ENCODE assay signal across 8 cellular contexts in genomic region chr12:105420659-105421240, GRCh38.
DNase-seq lines count a peak whose midpoint lies in the region; ATAC-seq and TF ChIP-seq lines count a peak whose summit lies in the region.

No MANE protein-coding gene starts in this region.

- dilution Hi-C loops in mammary epithelial cell (cut with HindIII; ENCODE audit: low sequenced_read_pairs) = no loop called here

- CTCF ChIA-PET in HEK293 (lab: Yijun Ruan, JAX) = interaction anchor here (0.5 to 4.8 kb wide), 41 partner anchors 16 to 1621 kb away, joined by 3 to 55 read pairs (median 3); partner anchors contain the start of gene NUAK1
- CTCF ChIA-PET in mammary epithelial cell (lab: Charles Lee; ENCODE audit: low non-redundant PET) = interaction anchor here (0.6 to 0.7 kb wide), 7 partner anchors 88 to 1898 kb away, joined by 3 to 6 read pairs (median 3); no protein-coding TSS in a partner anchor

- no peak overlapping the region for H3K4me2 ChIP-seq in mammary epithelial cell (ENCODE audit: insufficient read depth, low read depth, low read length)

- POLR2A ChIA-PET in HEK293 (lab: Yijun Ruan, JAX) = no interaction called here

- H3K79me2 ChIP-seq in mammary epithelial cell (ENCODE audit: insufficient read depth, low read length) = no peaks in the 10 kb centered on the region

- H3K9me3 ChIP-seq in HEK293 (ENCODE audit: control insufficient read depth, insufficient read depth, low read depth, low read length) = no peaks in the 10 kb centered on the region
- no peaks in the 10 kb centered on the region for H3K9me3 ChIP-seq in WERI-Rb-1 (ENCODE audit: severe bottlenecking)
- H3K9me3 ChIP-seq in mammary epithelial cell (replicated peaks; ENCODE audit: insufficient read depth, low read length) = no peaks in the 10 kb centered on the region

- no peaks in the 10 kb centered on the region for H4K20me1 ChIP-seq in mammary epithelial cell (ENCODE audit: insufficient read depth, low read length)

- H3K27ac ChIP-seq in HEK293 (ENCODE audit: extremely low read depth, low read depth, low read length) = no peak overlapping the region
- no peak overlapping the region for H3K27ac ChIP-seq in WERI-Rb-1
- H3K27ac ChIP-seq in mammary epithelial cell (ENCODE audit: insufficient read depth, low read depth, low read length) = no peak overlapping the region

- H3K36me3 ChIP-seq in HEK293 (ENCODE audit: control insufficient read depth in 2 of 2, insufficient read depth in 1 of 2, low read length in 2 of 2) (no peaks in the 10 kb centered on the region), WERI-Rb-1 (no peaks in the 10 kb centered on the region), mammary epithelial cell (ENCODE audit: insufficient read depth, low read length) (no peaks in the 10 kb centered on the region)

- intact Hi-C loops in mammary epithelial cell (cut with micrococcal nuclease) = loop anchor here (1.0 to 5.0 kb wide), 10 partner anchors 286 to 927 kb away; no protein-coding TSS in a partner anchor

- no peak overlapping the region for H2AFZ ChIP-seq in mammary epithelial cell (ENCODE audit: low read depth, low read length)

- no TSS peak for BruUV-seq in mammary epithelial cell (replicated peaks; lab: Mats Ljungman, UMichigan)

- peak; percentile 60; the same call in 1 of the 2 replicates for TF ChIP-seq CTCF in HEK293 (tag by site-specific recombination; IDR thresholded peaks at IDR 0.05)
- peak; percentile 75 for TF ChIP-seq CTCF in WERI-Rb-1 (IDR thresholded peaks at IDR 0.05; ENCODE audit: low read depth, low read length)
- peak; percentile 90 to 95 for TF ChIP-seq CTCF in mammary epithelial cell (conservative IDR thresholded peaks at IDR 0.05 in 1 of 2, IDR thresholded peaks at IDR 0.05 in 1 of 2; ENCODE audit: extremely low read depth in 1 of 2, insufficient read depth in 1 of 2, low read depth in 1 of 2, low read length in 2 of 2)

- H3K4me3 ChIP-seq in HEK293 (ENCODE audit: low read depth, low read length) (no peak overlapping the region), WERI-Rb-1 (ENCODE audit: low read depth, low read length) (no peak overlapping the region), mammary epithelial cell (replicated peaks in 1 of 3; ENCODE audit: insufficient read depth in 1 of 3, low read depth in 2 of 3, low read length in 3 of 3) (no peak overlapping the region)

- in situ Hi-C loops in mammary epithelial cell (cut with MboI; ENCODE audit: low sequenced_read_pairs in 2 of 2) = loop anchor here (5.0 to 10.0 kb wide), 3 partner anchors 284 to 804 kb away; no protein-coding TSS in a partner anchor

- H3K4me1 ChIP-seq in HEK293 (ENCODE audit: control insufficient read depth, insufficient read depth, low read length) = no peaks in the 10 kb centered on the region
- peaks cover 19% of the 10 kb centered on the region for H3K4me1 ChIP-seq in mammary epithelial cell (ENCODE audit: insufficient read depth, low read length)

- ATAC-seq in GM19035 (IDR thresholded peaks at IDR 0.05; ENCODE audit: unreplicated experiment) = no peak

- H3K27me3 ChIP-seq in WERI-Rb-1 (ENCODE audit: insufficient read depth, low read depth, severe bottlenecking) (no peaks in the 10 kb centered on the region), mammary epithelial cell (ENCODE audit: insufficient read depth, low read length) (no peaks in the 10 kb centered on the region)

- no peak overlapping the region for H3K9ac ChIP-seq in mammary epithelial cell (ENCODE audit: insufficient read depth, low read length)

- peak; percentile 86 for DNase-seq in COLO668 (lab: John Stamatoyannopoulos, UW; ENCODE audit: unreplicated experiment)
- peak; percentile 42 for DNase-seq in NCI-H2171 (lab: John Stamatoyannopoulos, UW)
- peak; percentile 69 for DNase-seq in WERI-Rb-1
- DNase-seq in mammary epithelial cell = peak; percentile 63
- peak; percentile 91 for DNase-seq in islet precursor cell
- peak; percentile 34 to 48 for DNase-seq in stimulated activated CD4-positive, alpha-beta T cell treated with anti-CD3 and anti-CD28 coated beads, Interleukin-1b, Interleukin-23, amount 100 ng/mL, for 4 hours (ENCODE audit: low read depth in 2 of 2)

TF ChIP-seq in HEK293, 187 proteins besides CTCF, POLR2A, EP300 and RAD21 (continues in another document):
- TF ChIP-seq ZNF843 (tag by site-specific recombination; IDR thresholded peaks at IDR 0.05) (no peak), ZNF701 (tag by site-specific recombination; IDR thresholded peaks at IDR 0.05) (no peak), BCL11A (tag by site-specific recombination; IDR thresholded peaks at IDR 0.05; ENCODE audit: low read depth) (no peak), SCRT1 (tag by site-specific recombination; IDR thresholded peaks at IDR 0.05; ENCODE audit: borderline replicate concordance) (no peak), SP3 (tag by site-specific recombination; IDR thresholded peaks at IDR 0.05) (no peak), ZNF623 (tag by site-specific recombination; IDR thresholded peaks at IDR 0.05) (no peak), ZNF792 (tag by site-specific recombination; IDR thresholded peaks at IDR 0.05) (no peak), ZNF571 (tag by site-specific recombination; IDR thresholded peaks at IDR 0.05) (no peak), ZNF114 (tag by site-specific recombination; IDR thresholded peaks at IDR 0.05) (no peak), ZNF121 (tag by site-specific recombination; IDR thresholded peaks at IDR 0.05) (no peak), ZNF660 (tag by site-specific recombination; IDR thresholded peaks at IDR 0.05) (peak; percentile 80), GLIS1 (tag by site-specific recombination; IDR thresholded peaks at IDR 0.05) (no peak), ZNF138 (tag by site-specific recombination; IDR thresholded peaks at IDR 0.05; ENCODE audit: borderline replicate concordance) (no peak), ZNF626 (tag by site-specific recombination; IDR thresholded peaks at IDR 0.05) (no peak), ZNF768 (tag by site-specific recombination; IDR thresholded peaks at IDR 0.05) (peak; percentile 97), ZNF692 (tag by site-specific recombination; IDR thresholded peaks at IDR 0.05) (no peak), ZNF76 (tag by site-specific recombination; IDR thresholded peaks at IDR 0.05; ENCODE audit: borderline replicate concordance, low read depth) (no peak), ZNF600 (tag by site-specific recombination; IDR thresholded peaks at IDR 0.05) (no peak), ZNF394 (tag by site-specific recombination; IDR thresholded peaks at IDR 0.05; ENCODE audit: borderline replicate concordance) (no peak)
- TF ChIP-seq, protein P1, sequence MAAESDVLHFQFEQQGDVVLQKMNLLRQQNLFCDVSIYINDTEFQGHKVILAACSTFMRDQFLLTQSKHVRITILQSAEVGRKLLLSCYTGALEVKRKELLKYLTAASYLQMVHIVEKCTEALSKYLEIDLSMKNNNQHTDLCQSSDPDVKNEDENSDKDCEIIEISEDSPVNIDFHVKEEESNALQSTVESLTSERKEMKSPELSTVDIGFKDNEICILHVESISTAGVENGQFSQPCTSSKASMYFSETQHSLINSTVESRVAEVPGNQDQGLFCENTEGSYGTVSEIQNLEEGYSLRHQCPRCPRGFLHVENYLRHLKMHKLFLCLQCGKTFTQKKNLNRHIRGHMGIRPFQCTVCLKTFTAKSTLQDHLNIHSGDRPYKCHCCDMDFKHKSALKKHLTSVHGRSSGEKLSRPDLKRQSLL (tag by site-specific recombination; IDR thresholded peaks at IDR 0.05) = no peak
- TF ChIP-seq, protein P2, sequence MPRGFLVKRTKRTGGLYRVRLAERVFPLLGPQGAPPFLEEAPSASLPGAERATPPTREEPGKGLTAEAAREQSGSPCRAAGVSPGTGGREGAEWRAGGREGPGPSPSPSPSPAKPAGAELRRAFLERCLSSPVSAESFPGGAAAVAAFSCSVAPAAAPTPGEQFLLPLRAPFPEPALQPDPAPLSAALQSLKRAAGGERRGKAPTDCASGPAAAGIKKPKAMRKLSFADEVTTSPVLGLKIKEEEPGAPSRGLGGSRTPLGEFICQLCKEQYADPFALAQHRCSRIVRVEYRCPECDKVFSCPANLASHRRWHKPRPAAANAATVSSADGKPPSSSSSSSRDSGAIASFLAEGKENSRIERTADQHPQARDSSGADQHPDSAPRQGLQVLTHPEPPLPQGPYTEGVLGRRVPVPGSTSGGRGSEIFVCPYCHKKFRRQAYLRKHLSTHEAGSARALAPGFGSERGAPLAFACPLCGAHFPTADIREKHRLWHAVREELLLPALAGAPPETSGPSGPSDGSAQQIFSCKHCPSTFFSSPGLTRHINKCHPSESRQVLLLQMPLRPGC (tag by site-specific recombination; IDR thresholded peaks at IDR 0.05) = no peak

Comparison
In these comparisons a context has a peak if more than half of its experiments do, and no peak if none do; other contexts are left out.
1. DNase-seq: peak in every context shown above with its lines; median percentile 91 in islet precursor cell; 86 in COLO668; 69 in WERI-Rb-1; 63 in mammary epithelial cell; 42 in NCI-H2171; 41 in stimulated activated CD4-positive, alpha-beta T cell treated with anti-CD3 and anti-CD28 coated beads, Interleukin-1b, Interleukin-23, amount 100 ng/mL, for 4 hours.